In the genomic region with DNA sequence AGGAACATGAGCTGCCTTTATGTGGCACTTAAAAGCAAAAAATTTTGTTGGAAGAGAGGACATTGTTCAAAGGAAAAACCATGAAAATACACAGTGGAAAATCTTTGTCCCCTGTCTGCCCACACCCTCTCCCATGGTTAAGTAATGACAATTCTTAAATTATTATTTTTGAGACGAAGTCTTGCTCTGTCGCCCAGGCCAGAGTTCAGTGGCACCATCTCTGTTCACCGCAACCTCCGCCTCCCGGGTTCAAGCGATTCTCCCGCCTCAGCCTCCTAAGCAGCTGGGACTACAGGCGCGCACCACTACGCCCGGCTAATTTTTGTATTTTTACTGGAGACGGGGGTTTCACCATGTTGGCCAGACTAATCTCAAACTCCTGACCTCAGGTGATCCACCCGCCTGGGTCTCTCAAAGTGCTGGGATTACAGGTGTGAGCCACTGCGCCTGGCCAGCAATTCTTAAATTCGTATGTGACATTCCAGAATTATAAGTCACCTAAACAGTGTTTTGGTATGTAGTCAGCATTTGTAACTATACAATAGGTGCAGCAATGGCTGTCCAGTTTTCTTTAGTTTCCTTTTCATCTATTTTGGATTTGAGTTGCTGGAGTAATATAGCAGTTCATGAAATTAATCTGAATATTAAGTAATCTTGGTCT, we compare ENCODE assay signal across 8 cellular contexts. TPM values are rescaled to one million over a fixed set of nuclear protein-coding genes. Genes with fewer than 3 reads are reported as not detected.
A peak's percentile ranks its signal among the peaks of the same experiment; 100 is the strongest.
DNase-seq lines count a peak whose midpoint lies in the region; ATAC-seq and TF ChIP-seq lines count a peak whose summit lies in the region.

No MANE protein-coding gene starts in this region.

- DNase-seq in GM23248 (no peak), glutamatergic neuron (no peak), smooth muscle cell (lab: John Stamatoyannopoulos, UW; ENCODE audit: unreplicated experiment) (no peak), SK-N-DZ (ENCODE audit: low spot score) (no peak), T-helper 9 cell (no peak), SHP77 (lab: John Stamatoyannopoulos, UW) (no peak)

- in situ Hi-C loops in GM23248 (cut with MboI), result no loop called here

- no peak for TF ChIP-seq CTCF in VCaP (conservative IDR thresholded peaks at IDR 0.05)
- no peak for TF ChIP-seq CTCF in glutamatergic neuron (IDR thresholded peaks at IDR 0.05; ENCODE audit: partially characterized antibody, unreplicated experiment)
- no peak for TF ChIP-seq CTCF in smooth muscle cell (IDR thresholded peaks at IDR 0.05; ENCODE audit: borderline replicate concordance, insufficient read depth, poor library complexity, severe bottlenecking)

- H3K79me2 ChIP-seq in GM23248 (ENCODE audit: insufficient read depth) (peaks cover 43% of the 10 kb centered on the region), smooth muscle cell (ENCODE audit: low read depth) (peaks cover 41% of the 10 kb centered on the region)

- H3K9ac ChIP-seq in GM23248 (peak overlapping the region; percentile 97), smooth muscle cell (ENCODE audit: low read depth) (peak overlapping the region; percentile 79)

- H2AFZ ChIP-seq in GM23248 (peak overlapping the region; percentile 83), smooth muscle cell (ENCODE audit: low read depth) (peak overlapping the region; percentile 80)

- H3K4me3 Mint-ChIP-seq in glutamatergic neuron (ENCODE audit: unreplicated experiment), result peak overlapping the region; percentile 80

- H3K9me3 Mint-ChIP-seq in glutamatergic neuron (ENCODE audit: unreplicated experiment), result peaks cover 4% of the 10 kb centered on the region

- no peaks in the 10 kb centered on the region for H3K9me2 ChIP-seq in GM23248 (ENCODE audit: insufficient read depth)

- peaks cover 11% of the 10 kb centered on the region; the same call in 1 of the 2 replicates for H3F3A ChIP-seq in GM23248 (ENCODE audit: insufficient read depth)
- H3F3A ChIP-seq in smooth muscle cell (ENCODE audit: low read depth), result no peaks in the 10 kb centered on the region

- H3K36me3 Mint-ChIP-seq in glutamatergic neuron (ENCODE audit: unreplicated experiment), result peaks cover 5% of the 10 kb centered on the region

- peak overlapping the region; percentile 59 for H3K4me2 ChIP-seq in GM23248 (ENCODE audit: unreplicated experiment)
- peak overlapping the region; percentile 79 for H3K4me2 ChIP-seq in smooth muscle cell

- ATAC-seq in GM19463 (IDR thresholded peaks at IDR 0.05; ENCODE audit: unreplicated experiment), result no peak

- H4K20me1 ChIP-seq in GM23248 (ENCODE audit: insufficient read depth) (no peaks in the 10 kb centered on the region), smooth muscle cell (ENCODE audit: low read depth) (peaks cover 33% of the 10 kb centered on the region)

- H3K4me1 ChIP-seq in GM23248 (ENCODE audit: insufficient read depth) (peaks cover 21% of the 10 kb centered on the region), smooth muscle cell (ENCODE audit: low read depth) (peaks cover 16% of the 10 kb centered on the region)

- peak overlapping the region; percentile 88 for H3K27ac ChIP-seq in GM23248
- H3K27ac ChIP-seq in VCaP, result peak overlapping the region; percentile 72
- H3K27ac ChIP-seq in smooth muscle cell (ENCODE audit: low read depth), result peak overlapping the region; percentile 85

- peaks cover 6% of the 10 kb centered on the region for H3K27me3 Mint-ChIP-seq in glutamatergic neuron (ENCODE audit: unreplicated experiment)

- H3K27ac Mint-ChIP-seq in glutamatergic neuron (ENCODE audit: unreplicated experiment), result peak overlapping the region; percentile 93

- 83 to 85% methylated on average over 15 of the region's 15 CpGs for WGBS in GM23248 (ENCODE audit: low coverage in 1 of 2, low lambda C conversion rate in 2 of 2, missing lambda C conversion rate in 2 of 2), 2 experiments
- WGBS in smooth muscle cell (ENCODE audit: low lambda C conversion rate), result 81% methylated on average over 15 of the region's 15 CpGs

- H3K9me3 ChIP-seq in GM23248 (ENCODE audit: low read depth) (no peaks in the 10 kb centered on the region), smooth muscle cell (replicated peaks; ENCODE audit: low read depth) (no peaks in the 10 kb centered on the region)

- H3K4me3 ChIP-seq in GM23248 (peak overlapping the region; percentile 92), smooth muscle cell (peak overlapping the region; percentile 90)

- peaks cover 4% of the 10 kb centered on the region for H3K4me1 Mint-ChIP-seq in glutamatergic neuron (ENCODE audit: low read depth, unreplicated experiment)

- H3K27me3 ChIP-seq in GM23248 (replicated peaks; ENCODE audit: insufficient read depth) (no peaks in the 10 kb centered on the region), smooth muscle cell (ENCODE audit: low read depth) (no peaks in the 10 kb centered on the region)

- H3K36me3 ChIP-seq in GM23248 (ENCODE audit: low read depth), result peaks cover 13% of the 10 kb centered on the region
- no peaks in the 10 kb centered on the region for H3K36me3 ChIP-seq in smooth muscle cell (ENCODE audit: low read depth)

RNA-seq across cellular contexts. Expression of gene SSR1, which starts 0.6 kb away (rescaled TPM):
- 129 and 180 TPM in 2 replicates for total RNA-seq in GM23248 (2014; rRNA removed; shearing (Covaris generic))
- polyA plus RNA-seq in GM23248 (2016; fragmentation: Nextera tagmentation; extraction: Ambion mirVana) (241 and 257 TPM in 2 replicates), smooth muscle cell (264 and 306 TPM in 2 replicates)
- total RNA-seq in glutamatergic neuron (ENCODE audit: unreplicated experiment) (113 TPM), smooth muscle cell (304 and 369 TPM in 2 replicates)
- polyA plus RNA-seq in SK-N-DZ (2014; cell fraction: cytosol; rRNA removed), result 31.4 and 38.4 TPM in 2 replicates
- polyA plus RNA-seq in SK-N-DZ (2014; cell fraction: nucleus; rRNA removed), result 13.6 and 17.6 TPM in 2 replicates
